ENCODE assay signal across 1 cellular context in the genomic region with DNA sequence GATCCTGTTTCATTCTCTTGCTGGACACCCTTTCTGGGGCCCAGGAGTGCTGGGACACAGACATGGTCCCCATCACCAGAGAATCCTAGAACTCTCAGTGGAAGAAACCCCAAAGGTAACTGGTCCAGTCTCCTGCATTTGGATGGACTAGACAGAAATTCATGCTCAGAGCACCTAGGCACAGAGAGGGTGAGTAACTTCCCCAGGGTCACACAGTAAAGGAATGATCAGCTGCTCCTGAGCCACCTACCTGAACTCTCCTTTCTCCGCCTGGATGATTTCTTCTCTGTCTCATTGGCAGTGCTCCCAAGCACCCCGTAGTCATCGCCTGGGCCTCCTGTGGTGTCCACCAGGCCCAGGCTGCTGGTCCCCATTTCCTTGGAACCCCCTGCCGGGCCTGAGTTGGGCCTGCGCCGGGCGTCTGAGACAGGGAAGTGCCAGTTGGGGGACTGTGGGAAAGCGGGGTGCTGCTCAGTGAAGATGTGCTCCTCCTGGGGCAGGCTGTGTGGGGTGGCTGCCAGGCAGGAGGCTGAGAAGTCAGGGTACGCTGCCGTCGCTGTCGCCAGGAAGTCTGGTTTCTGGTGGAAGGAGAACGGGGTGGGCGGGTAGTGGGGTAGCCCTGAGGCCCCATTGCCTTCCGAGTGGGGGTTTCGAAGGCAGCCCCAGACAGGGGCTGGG.
TF ChIP-seq lines count a peak whose summit lies in the region.

No MANE protein-coding gene starts in this region.

TF ChIP-seq in IMR-90, 13 proteins besides CTCF, POLR2A, EP300 and RAD21 (continued from another document):
- TF ChIP-seq, protein P1, sequence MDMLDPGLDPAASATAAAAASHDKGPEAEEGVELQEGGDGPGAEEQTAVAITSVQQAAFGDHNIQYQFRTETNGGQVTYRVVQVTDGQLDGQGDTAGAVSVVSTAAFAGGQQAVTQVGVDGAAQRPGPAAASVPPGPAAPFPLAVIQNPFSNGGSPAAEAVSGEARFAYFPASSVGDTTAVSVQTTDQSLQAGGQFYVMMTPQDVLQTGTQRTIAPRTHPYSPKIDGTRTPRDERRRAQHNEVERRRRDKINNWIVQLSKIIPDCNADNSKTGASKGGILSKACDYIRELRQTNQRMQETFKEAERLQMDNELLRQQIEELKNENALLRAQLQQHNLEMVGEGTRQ (IDR thresholded peaks at IDR 0.05; ENCODE audit: low read depth, low read length) = no peak
- TF ChIP-seq MAZ (IDR thresholded peaks at IDR 0.05; ENCODE audit: borderline replicate concordance, low read depth, low read length) = no peak
